In the genomic region with DNA sequence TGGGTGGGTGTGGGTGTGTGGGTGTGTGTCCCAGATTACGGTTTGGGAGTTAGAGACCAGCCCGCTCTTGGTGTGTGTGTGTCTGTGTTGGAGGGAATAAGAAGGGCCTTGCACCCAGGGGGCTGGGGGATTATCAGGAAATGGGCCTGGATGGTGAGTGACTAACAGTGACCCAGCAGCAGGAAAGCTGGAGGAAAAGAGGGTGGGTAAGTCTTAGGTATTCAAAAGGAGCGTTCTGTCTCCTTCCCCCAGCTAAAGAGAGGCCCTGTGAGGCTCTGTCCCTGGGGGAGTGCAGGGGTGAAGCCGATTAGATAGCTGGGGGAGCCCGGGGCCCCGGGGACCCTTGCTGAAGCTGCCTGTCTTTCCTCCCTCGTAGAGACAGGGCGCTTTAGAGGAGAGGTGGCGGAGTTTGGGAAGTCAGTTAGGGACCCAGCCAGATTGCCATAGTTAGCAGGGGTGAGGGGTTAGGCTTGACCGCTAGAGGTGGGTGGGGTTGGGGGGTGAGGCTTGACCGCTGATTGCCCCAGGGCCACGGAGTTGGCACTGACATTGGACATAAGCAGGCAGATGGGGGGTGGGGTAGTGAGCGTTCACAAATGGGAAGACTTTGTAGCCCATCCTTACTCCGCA, we compare ENCODE assay signal across 12 cellular contexts. TPM values are rescaled to one million over a fixed set of nuclear protein-coding genes. Genes with fewer than 3 reads are reported as not detected.
DNase-seq lines count a peak whose midpoint lies in the region; ATAC-seq and TF ChIP-seq lines count a peak whose summit lies in the region.
"Had no signal": no experiment of that assay in that cellular context is flagged by ENCODE, and none has a peak within 500 bp of the region (broad histone marks: within the 10 kb centered on the region; RNA-seq: fewer than 3 reads in every experiment).

No MANE protein-coding gene starts in this region.

- no peak for ATAC-seq in activated CD8-positive, alpha-beta memory T cell treated with anti-CD3 and anti-CD28 coated beads, Interleukin-2, amount 10 ng/mL, durations not matched to agents 7 days and 5 days
- ATAC-seq in right lobe of liver, result peak; percentile 13 to 50 (median 33)
- ATAC-seq in activated T-cell treated with anti-CD3 and anti-CD28 coated beads, Interleukin-2, amount 50 U/mL, for 4 hours, result no peak

- no peaks in the 10 kb centered on the region for H3K36me3 Mint-ChIP-seq in activated CD8-positive, alpha-beta memory T cell treated with anti-CD3 and anti-CD28 coated beads, Interleukin-2, amount 10 ng/mL, durations not matched to agents 7 days and 5 days
- H3K36me3 Mint-ChIP-seq in activated T-cell treated with anti-CD3 and anti-CD28 coated beads, Interleukin-2, amount 50 U/mL, for 4 hours (ENCODE audit: insufficient read depth), result no peaks in the 10 kb centered on the region

- TF ChIP-seq POLR2A in right lobe of liver (IDR thresholded peaks at IDR 0.05) (no peak), transverse colon (IDR thresholded peaks at IDR 0.05) (no peak)

- H3K9me3 ChIP-seq in right lobe of liver (no peaks in the 10 kb centered on the region), transverse colon (no peaks in the 10 kb centered on the region)
- H3K9me3 ChIP-seq: neutrophil, testis had no signal

- no peak overlapping the region for H3K27ac Mint-ChIP-seq in activated CD8-positive, alpha-beta memory T cell treated with anti-CD3 and anti-CD28 coated beads, Interleukin-2, amount 10 ng/mL, durations not matched to agents 7 days and 5 days

- H3K27me3 Mint-ChIP-seq in activated CD8-positive, alpha-beta memory T cell treated with anti-CD3 and anti-CD28 coated beads, Interleukin-2, amount 10 ng/mL, durations not matched to agents 7 days and 5 days, result peaks cover 40% of the 10 kb centered on the region
- H3K27me3 Mint-ChIP-seq in activated T-cell treated with anti-CD3 and anti-CD28 coated beads, Interleukin-2, amount 50 U/mL, for 4 hours (ENCODE audit: low read depth), result peaks cover 28% of the 10 kb centered on the region

- CTCF ChIA-PET in activated CD8-positive, alpha-beta memory T cell treated with anti-CD3 and anti-CD28 coated beads, Interleukin-2, amount 10 ng/mL, durations not matched to agents 7 days and 5 days (lab: Charles Lee), result interaction anchor here (1.3 to 2.8 kb wide), 5 partner anchors 11 to 91 kb away, joined by 3 to 11 read pairs (median 5); no protein-coding TSS in a partner anchor

- peak overlapping the region; percentile 17 for H3K4me3 Mint-ChIP-seq in activated CD8-positive, alpha-beta memory T cell treated with anti-CD3 and anti-CD28 coated beads, Interleukin-2, amount 10 ng/mL, durations not matched to agents 7 days and 5 days
- no peak overlapping the region for H3K4me3 Mint-ChIP-seq in activated T-cell treated with anti-CD3 and anti-CD28 coated beads, Interleukin-2, amount 50 U/mL, for 4 hours

- no peak for DNase-seq in activated CD8-positive, alpha-beta memory T cell treated with anti-CD3 and anti-CD28 coated beads, Interleukin-2, amount 10 ng/mL, durations not matched to agents 7 days and 5 days
- no peak for DNase-seq in activated CD8-positive, alpha-beta memory T cell treated with anti-CD3 and anti-CD28 coated beads, Interleukin-2, amount 50 U/mL, for 48 hours
- DNase-seq in cardiac fibroblast (ENCODE audit: low read depth in 2 of 2) (peak in 1 of 2 donors; percentile 25), right lobe of liver (peak; percentile 68 to 86 (median 81)), transverse colon (no peak), CD1c-positive myeloid dendritic cell (ENCODE audit: extremely low spot score) (no peak), HK-2 (ENCODE audit: unreplicated experiment) (no peak)
- no peak for DNase-seq in activated T-cell treated with anti-CD3 and anti-CD28 coated beads, Interleukin-2, amount 50 U/mL, for 4 hours
- DNase-seq: aorta, SIG-M5, testis had no signal

- H3K9me3 Mint-ChIP-seq in activated CD8-positive, alpha-beta memory T cell treated with anti-CD3 and anti-CD28 coated beads, Interleukin-2, amount 10 ng/mL, durations not matched to agents 7 days and 5 days (ENCODE audit: low read depth), result no peaks in the 10 kb centered on the region
- H3K9me3 Mint-ChIP-seq in activated T-cell treated with anti-CD3 and anti-CD28 coated beads, Interleukin-2, amount 50 U/mL, for 4 hours, result no peaks in the 10 kb centered on the region

- H3K4me3 ChIP-seq in cardiac fibroblast (replicated peaks in 1 of 2; ENCODE audit: low read depth in 2 of 2, low read length in 2 of 2), result peak overlapping the region; percentile 76 to 87
- peak overlapping the region; percentile 82 to 91 (median 90) for H3K4me3 ChIP-seq in right lobe of liver
- H3K4me3 ChIP-seq in transverse colon, result peak overlapping the region; percentile 39 to 89 (median 76)

- H3K27ac ChIP-seq in right lobe of liver (peak overlapping the region; percentile 83 to 88 (median 85)), transverse colon (peak overlapping the region; percentile 84 to 92 (median 89))
- H3K27ac ChIP-seq: neutrophil, testis had no signal

- intact Hi-C loops in right lobe of liver (cut with DNase I), result no loop called here
- intact Hi-C loops in transverse colon (cut with DNase I; ENCODE audit: low total_unique reads), result no loop called here

- WGBS in right lobe of liver (ENCODE audit: insufficient coverage, low coverage, low lambda C conversion rate, missing lambda C conversion rate), result 16% methylated on average over 11 of the region's 14 CpGs
- WGBS in transverse colon (ENCODE audit: low coverage in 1 of 2), 2 donors, result 13 to 20% methylated on average over 1 to 13 of the region's 14 CpGs

- in situ Hi-C loops in transverse colon (cut with MboI; ENCODE audit: low pct_ligation_motif_present in 1 of 4, low pct_unique_long_range_greater_than_20kb in 1 of 4, low sequenced_read_pairs in 3 of 4), result no loop called here

- peaks cover 12% of the 10 kb centered on the region for H3K4me1 Mint-ChIP-seq in activated CD8-positive, alpha-beta memory T cell treated with anti-CD3 and anti-CD28 coated beads, Interleukin-2, amount 10 ng/mL, durations not matched to agents 7 days and 5 days
- peaks cover 13% of the 10 kb centered on the region for H3K4me1 Mint-ChIP-seq in activated T-cell treated with anti-CD3 and anti-CD28 coated beads, Interleukin-2, amount 50 U/mL, for 4 hours (ENCODE audit: low read depth)

- H3K4me1 ChIP-seq in right lobe of liver (peaks cover 0 to 75% (median 34%) of the 10 kb centered on the region in 4 donors), transverse colon (peaks cover 21 to 76% (median 47%) of the 10 kb centered on the region in 4 donors)

- TF ChIP-seq CTCF in cardiac fibroblast (IDR thresholded peaks at IDR 0.05; ENCODE audit: low read depth, low read length) (no peak), right lobe of liver (IDR thresholded peaks at IDR 0.05) (no peak), transverse colon (IDR thresholded peaks at IDR 0.05) (no peak)

- H3K36me3 ChIP-seq in right lobe of liver, result peaks cover 0 to 14% (median 0%) of the 10 kb centered on the region in 4 donors
- H3K36me3 ChIP-seq in transverse colon, result peaks cover 0 to 4% (median 0%) of the 10 kb centered on the region in 4 donors
- H3K36me3 ChIP-seq: neutrophil had no signal

- no peak for TF ChIP-seq EP300 in transverse colon (IDR thresholded peaks at IDR 0.05; ENCODE audit: low read depth)

- H3K27me3 ChIP-seq in right lobe of liver (no peaks in the 10 kb centered on the region), transverse colon (no peaks in the 10 kb centered on the region)
- H3K27me3 ChIP-seq: testis had no signal

RNA-seq across cellular contexts. Expression of a gene that starts 1.5 kb away (rescaled TPM):
- 10 to 100 TPM in 1 of 2 experiments, 1 to 10 TPM in 1; 6.5 to 10.5 TPM for total RNA-seq in activated CD8-positive, alpha-beta memory T cell treated with anti-CD3 and anti-CD28 coated beads, Interleukin-2, amount 10 ng/mL, durations not matched to agents 7 days and 5 days
- 100 to 1,000 TPM; 199 to 271 (median 220) TPM for total RNA-seq in right lobe of liver
- 100 to 1,000 TPM in 3 of 4 donors, 10 to 100 TPM in 1; 78.8 to 553 (median 287) TPM for total RNA-seq in transverse colon
- 1 to 10 TPM; 5.0 to 5.8 (median 5.3) TPM for total RNA-seq in activated T-cell treated with anti-CD3 and anti-CD28 coated beads, Interleukin-2, amount 50 U/mL, for 4 hours

RNA-seq across cellular contexts. Expression of a gene that starts 27.6 kb away (rescaled TPM):
- not detected for total RNA-seq in activated CD8-positive, alpha-beta memory T cell treated with anti-CD3 and anti-CD28 coated beads, Interleukin-2, amount 10 ng/mL, durations not matched to agents 7 days and 5 days
- total RNA-seq in right lobe of liver (not detected), transverse colon (1 to 10 TPM in 2 of 4 donors, not detected in 2; 1.9 to 2.2 TPM)
- not detected for total RNA-seq in activated T-cell treated with anti-CD3 and anti-CD28 coated beads, Interleukin-2, amount 50 U/mL, for 4 hours
- total RNA-seq: aorta had no signal

Comparison
In these comparisons a context has a peak if more than half of its experiments do, and no peak if none do; other contexts are left out.
1. ATAC-seq: peak in right lobe of liver (4 of 4); none in activated CD8-positive, alpha-beta memory T cell treated with anti-CD3 and anti-CD28 coated beads, Interleukin-2, amount 10 ng/mL, durations not matched to agents 7 days and 5 days (single experiment) and activated T-cell treated with anti-CD3 and anti-CD28 coated beads, Interleukin-2, amount 50 U/mL, for 4 hours (0 of 2).
2. DNase-seq: peak in right lobe of liver (3 of 3); none in activated CD8-positive, alpha-beta memory T cell treated with anti-CD3 and anti-CD28 coated beads, Interleukin-2, amount 10 ng/mL, durations not matched to agents 7 days and 5 days (single experiment), activated CD8-positive, alpha-beta memory T cell treated with anti-CD3 and anti-CD28 coated beads, Interleukin-2, amount 50 U/mL, for 48 hours (single experiment), transverse colon (single experiment), CD1c-positive myeloid dendritic cell (single experiment), HK-2 (single experiment) and activated T-cell treated with anti-CD3 and anti-CD28 coated beads, Interleukin-2, amount 50 U/mL, for 4 hours (single experiment).
3. RNA of a gene that starts 1.5 kb away (total RNA-seq): 78.8 to 553 TPM in transverse colon and 199 to 271 TPM in right lobe of liver; 6.5 to 10.5 TPM in activated CD8-positive, alpha-beta memory T cell treated with anti-CD3 and anti-CD28 coated beads, Interleukin-2, amount 10 ng/mL, durations not matched to agents 7 days and 5 days and 5.0 to 5.8 TPM in activated T-cell treated with anti-CD3 and anti-CD28 coated beads, Interleukin-2, amount 50 U/mL, for 4 hours; every median in the first group is over 4 times any median in the second.
4. Peak in every context shown above with its lines, with median percentiles within 50 percentile points of each other: H3K4me3 ChIP-seq.